ENCODE assay signal across 9 cellular contexts in the genomic region with DNA sequence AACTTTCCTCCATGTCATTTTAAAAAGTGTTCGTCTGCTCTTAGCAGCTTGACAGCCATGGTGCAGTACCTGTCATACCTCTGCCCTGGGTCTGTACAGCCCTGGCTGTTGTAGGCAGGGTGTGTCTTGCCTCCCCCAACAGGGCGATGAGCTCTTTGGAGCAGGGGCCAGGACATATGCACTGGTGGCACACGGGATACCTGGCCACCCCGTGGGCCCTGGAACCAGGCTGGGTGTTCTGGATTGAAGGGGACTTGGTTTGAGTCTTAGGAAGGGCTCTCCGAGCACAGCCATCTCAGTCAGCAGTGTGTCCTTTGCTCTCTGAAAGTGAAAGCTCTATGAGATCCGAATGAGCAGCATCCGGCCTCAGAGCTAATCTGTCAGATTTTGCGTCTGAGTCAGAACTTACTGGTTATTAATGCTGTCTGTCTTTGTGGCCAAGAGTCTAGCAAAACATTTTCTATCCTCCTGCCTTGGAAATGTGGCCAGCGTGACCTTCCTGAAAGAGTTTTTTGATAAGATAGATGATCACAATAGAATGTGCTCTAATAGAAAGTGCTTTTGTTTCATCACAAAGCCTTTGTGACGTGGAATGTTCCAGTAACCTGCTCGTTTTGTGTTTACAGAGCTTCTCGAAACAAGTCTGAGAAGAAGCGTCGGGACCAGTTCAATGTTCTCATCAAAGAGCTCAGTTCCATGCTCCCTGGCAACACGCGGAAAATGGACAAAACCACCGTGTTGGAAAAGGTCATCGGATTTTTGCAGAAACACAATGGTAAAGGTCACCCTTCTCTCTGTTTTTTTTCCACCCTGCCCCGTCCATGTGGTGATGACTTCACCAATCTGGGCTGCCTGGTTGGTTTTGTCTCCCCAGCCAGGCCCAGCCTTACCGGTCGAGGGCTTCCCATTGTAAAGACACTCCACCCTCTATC.
DNase-seq lines count a peak whose midpoint lies in the region; ATAC-seq and TF ChIP-seq lines count a peak whose summit lies in the region.
"Had no signal": no experiment of that assay in that cellular context is flagged by ENCODE, and none has a peak within 500 bp of the region (broad histone marks: within the 10 kb centered on the region; RNA-seq: fewer than 3 reads in every experiment).

No MANE protein-coding gene starts in this region.

- H3K36me3 Mint-ChIP-seq in mesothelial cell of epicardium, result no peaks in the 10 kb centered on the region

- no TSS peak for BruUV-seq in PC-3 (replicated peaks; lab: Mats Ljungman, UMichigan)

- DNase-seq in activated CD8-positive, alpha-beta memory T cell treated with anti-CD3 and anti-CD28 coated beads for 24 hours, result peak; percentile 64
- no peak for DNase-seq in activated CD8-positive, alpha-beta memory T cell treated with anti-CD3 and anti-CD28 coated beads, Interleukin-2, amount 50 U/mL, for 4 hours
- DNase-seq in MM.1S (peak; percentile 78), cardiac fibroblast (ENCODE audit: low read depth in 2 of 2) (peak; percentile 83 to 85), mesothelial cell of epicardium (ENCODE audit: low spot score in 2 of 2, unreplicated experiment in 2 of 2) (no peak), aorta (peak in 1 of 2 donors; percentile 67), PC-3 (no peak)

- H3K4me3 Mint-ChIP-seq in mesothelial cell of epicardium, result no peak overlapping the region

- intact Hi-C loops in aorta (cut with DNase I) (no loop called here), PC-3 (cut with micrococcal nuclease) (no loop called here)

- no peaks in the 10 kb centered on the region for H3K36me3 ChIP-seq in MM.1S (replicated peaks; ENCODE audit: insufficient read depth, low read length)
- H3K36me3 ChIP-seq in aorta (ENCODE audit: control insufficient read depth in 1 of 2, insufficient read depth in 2 of 2, low read length in 1 of 2), result no peaks in the 10 kb centered on the region
- peaks cover 48% of the 10 kb centered on the region for H3K36me3 ChIP-seq in PC-3 (ENCODE audit: low read depth, low read length)

- H4K20me1 ChIP-seq in MM.1S (ENCODE audit: insufficient read depth, low read length) (no peaks in the 10 kb centered on the region), PC-3 (ENCODE audit: low read length) (no peaks in the 10 kb centered on the region)

- H3K27ac ChIP-seq in MM.1S (ENCODE audit: low read length) (no peak overlapping the region), aorta (ENCODE audit: low read depth in 1 of 2, low read length in 2 of 2) (peak overlapping the region; percentile 92 to 97), PC-3 (ENCODE audit: low read length) (no peak overlapping the region)
- H3K27ac ChIP-seq: VCaP had no signal

- 11 to 17% methylated on average over 21 of the region's 21 CpGs for WGBS in aorta, 2 donors

- TF ChIP-seq CTCF in MM.1S (IDR thresholded peaks at IDR 0.05; ENCODE audit: low read length), result no peak
- TF ChIP-seq CTCF in cardiac fibroblast (IDR thresholded peaks at IDR 0.05; ENCODE audit: low read depth, low read length), result no peak
- no peak for TF ChIP-seq CTCF in mesothelial cell of epicardium (IDR thresholded peaks at IDR 0.05; ENCODE audit: unreplicated experiment)
- no peak for TF ChIP-seq CTCF in PC-3 (conservative IDR thresholded peaks at IDR 0.05; ENCODE audit: low read depth, low read length)

- CTCF ChIA-PET in PC-3 (lab: Charles Lee), result no interaction called here

- H3K27me3 ChIP-seq in MM.1S (replicated peaks; ENCODE audit: insufficient read depth, low read length) (no peaks in the 10 kb centered on the region), aorta (ENCODE audit: control insufficient read depth in 1 of 2, insufficient read depth in 2 of 2, low read length in 1 of 2) (no peaks in the 10 kb centered on the region), PC-3 (ENCODE audit: low read length) (no peaks in the 10 kb centered on the region)

- POLR2A ChIA-PET in PC-3 (lab: Charles Lee; ENCODE audit: unreplicated experiment), result no interaction called here

- H3K4me1 Mint-ChIP-seq in mesothelial cell of epicardium, result peaks cover 16% of the 10 kb centered on the region

- no peaks in the 10 kb centered on the region for H3F3A ChIP-seq in MM.1S (ENCODE audit: insufficient read depth, low read length)
- no peaks in the 10 kb centered on the region for H3F3A ChIP-seq in PC-3 (ENCODE audit: low read length, unreplicated experiment)

- H3K9me3 Mint-ChIP-seq in mesothelial cell of epicardium, result peaks cover 5% of the 10 kb centered on the region

- H3K79me2 ChIP-seq in MM.1S (ENCODE audit: low read length) (no peaks in the 10 kb centered on the region), PC-3 (ENCODE audit: low read length) (no peaks in the 10 kb centered on the region)

- H3K9me2 ChIP-seq in MM.1S (replicated peaks; ENCODE audit: insufficient read depth, low read length), result no peaks in the 10 kb centered on the region
- H3K9me2 ChIP-seq in PC-3 (replicated peaks; ENCODE audit: low read length), result no peaks in the 10 kb centered on the region

- H3K9me3 ChIP-seq in MM.1S (replicated peaks; ENCODE audit: insufficient read depth, low read length), result no peaks in the 10 kb centered on the region
- H3K9me3 ChIP-seq in aorta (ENCODE audit: control insufficient read depth, low read length), result no peaks in the 10 kb centered on the region
- H3K9me3 ChIP-seq in PC-3 (ENCODE audit: low read length), result no peaks in the 10 kb centered on the region

- peak overlapping the region; percentile 59 for H3K27ac Mint-ChIP-seq in mesothelial cell of epicardium

- peak overlapping the region; percentile 32 for H3K4me3 ChIP-seq in MM.1S (ENCODE audit: low read length)
- H3K4me3 ChIP-seq in cardiac fibroblast (replicated peaks in 1 of 2; ENCODE audit: low read depth in 2 of 2, low read length in 2 of 2), result peak overlapping the region; percentile 29 to 44
- H3K4me3 ChIP-seq in aorta (ENCODE audit: low read length in 2 of 2), result peak overlapping the region; percentile 1 to 44
- no peak overlapping the region for H3K4me3 ChIP-seq in PC-3 (ENCODE audit: low read length)

- H3K27me3 Mint-ChIP-seq in mesothelial cell of epicardium (ENCODE audit: low read depth), result peaks cover 4% of the 10 kb centered on the region

- H3K4me2 ChIP-seq in MM.1S (ENCODE audit: low read depth, low read length) (peak overlapping the region; percentile 64), PC-3 (ENCODE audit: low read length) (no peak overlapping the region)

- ATAC-seq in aorta (ENCODE audit: low FRiP score) (peak; percentile 84), PC-3 (no peak), HG02884 (IDR thresholded peaks at IDR 0.05; ENCODE audit: unreplicated experiment) (no peak)

- H3K9ac ChIP-seq in MM.1S (ENCODE audit: low read length), result no peak overlapping the region
- no peak overlapping the region for H3K9ac ChIP-seq in PC-3 (ENCODE audit: low read length)

- H2AFZ ChIP-seq in MM.1S (ENCODE audit: low read length), result peak overlapping the region; percentile 70
- no peak overlapping the region for H2AFZ ChIP-seq in PC-3 (ENCODE audit: low read length)

- H3K4me1 ChIP-seq in MM.1S (ENCODE audit: low read length) (no peaks in the 10 kb centered on the region), aorta (ENCODE audit: control insufficient read depth in 1 of 2, insufficient read depth in 2 of 2, low read length in 2 of 2) (peaks cover 0 to 2% of the 10 kb centered on the region in 2 donors), PC-3 (ENCODE audit: insufficient read depth, low read length) (no peaks in the 10 kb centered on the region)

Comparison
In these comparisons a context has a peak if more than half of its experiments do, and no peak if none do; other contexts are left out.
1. DNase-seq: peak in activated CD8-positive, alpha-beta memory T cell treated with anti-CD3 and anti-CD28 coated beads for 24 hours (single experiment), MM.1S (single experiment) and cardiac fibroblast (2 of 2); none in activated CD8-positive, alpha-beta memory T cell treated with anti-CD3 and anti-CD28 coated beads, Interleukin-2, amount 50 U/mL, for 4 hours (single experiment), mesothelial cell of epicardium (0 of 2) and PC-3 (single experiment).
2. H3K27ac ChIP-seq: peak in aorta (2 of 2); none in MM.1S (single experiment) and PC-3 (single experiment).